ENCODE assay signal across 9 cellular contexts in the genomic region with DNA sequence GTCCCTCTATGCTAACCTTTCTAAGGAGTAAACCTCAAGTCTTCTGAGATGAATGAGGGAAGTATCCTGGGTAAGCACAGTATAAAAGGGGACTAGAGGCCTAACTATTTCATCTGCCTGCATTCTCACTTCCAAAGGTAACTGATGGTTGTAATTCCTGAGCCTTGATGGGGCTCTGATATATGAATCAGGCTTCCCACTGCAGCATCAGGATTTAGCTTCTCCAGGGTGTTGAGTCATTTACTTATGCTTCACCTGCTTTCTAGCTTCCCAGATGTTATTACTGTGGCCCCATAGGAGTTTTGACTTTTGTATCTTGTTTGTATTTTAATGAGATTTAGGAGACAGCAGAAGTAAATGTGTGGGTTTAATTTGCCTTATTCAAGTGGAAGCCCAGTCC.
"Had no signal": no experiment of that assay in that cellular context is flagged by ENCODE, and none has a peak within 500 bp of the region (broad histone marks: within the 10 kb centered on the region; RNA-seq: fewer than 3 reads in every experiment).

No MANE protein-coding gene starts in this region.

- H3K4me3 ChIP-seq: GM23248, HAP-1, K562 had no signal

- DNase-seq: GM23248, GOT3, H7, HFFc6, IMR-90 had no signal

- H3K9me3 ChIP-seq: HAP-1 had no signal

- H3K36me3 ChIP-seq: HAP-1 had no signal

- H3K4me3 Mint-ChIP-seq: HFFc6 had no signal

- H3K4me1 ChIP-seq: HAP-1 had no signal

- ATAC-seq: HCT116, K562 had no signal

- H3K27ac Mint-ChIP-seq: HFFc6 had no signal

- FAIRE-seq: HTR-8/SVneo, K562 had no signal

- H3K9ac ChIP-seq: GM23248 had no signal

- H2AFZ ChIP-seq: GM23248 had no signal

- H3K27ac ChIP-seq: GM23248 had no signal
